ENCODE assay signal across 9 cellular contexts in genomic region chr2:108612514-108613183, GRCh38.
DNase-seq lines count a peak whose midpoint lies in the region; ATAC-seq and TF ChIP-seq lines count a peak whose summit lies in the region.
"Had no signal": no experiment of that assay in that cellular context is flagged by ENCODE, and none has a peak within 500 bp of the region (broad histone marks: within the 10 kb centered on the region; RNA-seq: fewer than 3 reads in every experiment).

No MANE protein-coding gene starts in this region.

- no peaks in the 10 kb centered on the region for H3K9me3 Mint-ChIP-seq in T-helper 2 cell treated with Interferon-gamma antibody and Interleukin-4, amounts not matched to agents 5 μg/mL and 100 μg/mL, for 36 hours

- H3K27me3 ChIP-seq in suprapubic skin: no peaks in the 10 kb centered on the region
- no peaks in the 10 kb centered on the region for H3K27me3 ChIP-seq in A673 (replicated peaks; ENCODE audit: insufficient read depth, low read depth, low read length, poor library complexity)

- TF ChIP-seq EP300 in suprapubic skin (IDR thresholded peaks at IDR 0.05): no peak

- TF ChIP-seq POLR2A in suprapubic skin (IDR thresholded peaks at IDR 0.05): no peak

- H3K9me3 ChIP-seq in suprapubic skin (no peaks in the 10 kb centered on the region), A673 (ENCODE audit: low read depth, low read length, poor library complexity, severe bottlenecking) (no peaks in the 10 kb centered on the region)

- POLR2A ChIA-PET in A673 (lab: Charles Lee; ENCODE audit: low non-redundant PET): interaction anchor here (0.8 kb wide), 1 partner anchor 26 kb away, joined by 4 read pairs; no protein-coding TSS in a partner anchor

- intact Hi-C loops in A673 (cut with micrococcal nuclease; ENCODE audit: unreplicated experiment): no loop called here

- no peak overlapping the region for H3K27ac ChIP-seq in suprapubic skin
- no peak overlapping the region for H3K27ac ChIP-seq in A673 (ENCODE audit: low read depth, low read length, poor library complexity, severe bottlenecking)

- no peak overlapping the region for H3K4me3 ChIP-seq in epithelial cell of esophagus (ENCODE audit: low read length)
- no peak overlapping the region for H3K4me3 ChIP-seq in suprapubic skin
- H3K4me3 ChIP-seq in A673 (ENCODE audit: low read depth, low read length, poor library complexity, severe bottlenecking): no peak overlapping the region

- peak; percentile 80 for ATAC-seq in GM18498 (IDR thresholded peaks at IDR 0.05; ENCODE audit: unreplicated experiment)
- ATAC-seq in HG02623 (IDR thresholded peaks at IDR 0.05; ENCODE audit: unreplicated experiment): peak; percentile 79
- ATAC-seq: HCT116 had no signal

- H3K36me3 ChIP-seq in suprapubic skin (no peaks in the 10 kb centered on the region), A673 (ENCODE audit: insufficient read depth, low read length, poor library complexity, severe bottlenecking) (no peaks in the 10 kb centered on the region)

- H3K27ac Mint-ChIP-seq in T-helper 2 cell treated with Interferon-gamma antibody and Interleukin-4, amounts not matched to agents 5 μg/mL and 100 μg/mL, for 36 hours: peak overlapping the region; percentile 81

- H3K4me3 Mint-ChIP-seq in T-helper 2 cell treated with Interferon-gamma antibody and Interleukin-4, amounts not matched to agents 5 μg/mL and 100 μg/mL, for 36 hours: peak overlapping the region; percentile 68

- 61% methylated on average over 10 of the region's 10 CpGs for WGBS in suprapubic skin

- H3K4me1 Mint-ChIP-seq in T-helper 2 cell treated with Interferon-gamma antibody and Interleukin-4, amounts not matched to agents 5 μg/mL and 100 μg/mL, for 36 hours (ENCODE audit: low read depth): peaks cover 71% of the 10 kb centered on the region

- no TSS peak for BruUV-seq in A673 (replicated peaks; lab: Mats Ljungman, UMichigan)

- peaks cover 7% of the 10 kb centered on the region for H3K36me3 Mint-ChIP-seq in T-helper 2 cell treated with Interferon-gamma antibody and Interleukin-4, amounts not matched to agents 5 μg/mL and 100 μg/mL, for 36 hours (ENCODE audit: low read depth)

- no peak for TF ChIP-seq CTCF in epithelial cell of esophagus (IDR thresholded peaks at IDR 0.05; ENCODE audit: insufficient read depth, low read depth, low read length, missing control alignments)
- peak in 1 of 2 donors; percentile 2 for TF ChIP-seq CTCF in suprapubic skin (IDR thresholded peaks at IDR 0.05)
- no peak for TF ChIP-seq CTCF in A673 (conservative IDR thresholded peaks at IDR 0.05; ENCODE audit: low read depth, low read length)

- CTCF ChIA-PET in A673 (lab: Charles Lee): no interaction called here

- H3K4me1 ChIP-seq in suprapubic skin: peaks cover 63% of the 10 kb centered on the region
- H3K4me1 ChIP-seq in A673 (ENCODE audit: insufficient read depth, low read length, poor library complexity, severe bottlenecking): peaks cover 22% of the 10 kb centered on the region

- no peaks in the 10 kb centered on the region for H3K27me3 Mint-ChIP-seq in T-helper 2 cell treated with Interferon-gamma antibody and Interleukin-4, amounts not matched to agents 5 μg/mL and 100 μg/mL, for 36 hours (ENCODE audit: low read depth)

- peak; percentile 73 for DNase-seq in T-helper 2 cell treated with Interferon-gamma antibody and Interleukin-4, amounts not matched to agents 5 μg/mL and 100 μg/mL, for 36 hours (ENCODE audit: low spot score)
- DNase-seq in epithelial cell of esophagus (ENCODE audit: low read depth): peak; percentile 91
- peak; percentile 72 for DNase-seq in stimulated activated CD8-positive, alpha-beta memory T cell treated with anti-CD3 and anti-CD28 coated beads, Interleukin-4, amount 100 ng/mL, for 48 hours
- no peak for DNase-seq in suprapubic skin (ENCODE audit: low spot score in 2 of 2)
- no peak for DNase-seq in A673 (ENCODE audit: low spot score)
- no peak for DNase-seq in ecto neural progenitor cell (ENCODE audit: low spot score)

Comparison
In these comparisons a context has a peak if more than half of its experiments do, and no peak if none do; other contexts are left out.
1. DNase-seq: peak in T-helper 2 cell treated with Interferon-gamma antibody and Interleukin-4, amounts not matched to agents 5 μg/mL and 100 μg/mL, for 36 hours (single experiment), epithelial cell of esophagus (single experiment) and stimulated activated CD8-positive, alpha-beta memory T cell treated with anti-CD3 and anti-CD28 coated beads, Interleukin-4, amount 100 ng/mL, for 48 hours (single experiment); none in suprapubic skin (0 of 2), A673 (single experiment) and ecto neural progenitor cell (single experiment).